ENCODE assay signal across 30 cellular contexts in genomic region chr22:25518000-25518663, GRCh38.
"Had no signal": no experiment of that assay in that cellular context is flagged by ENCODE, and none has a peak within 500 bp of the region (broad histone marks: within the 10 kb centered on the region; RNA-seq: fewer than 3 reads in every experiment).

No MANE protein-coding gene starts in this region.

- H3K27ac ChIP-seq: heart right ventricle, hepatocyte, left lung, lower lobe of right lung, neural progenitor cell, neutrophil, parathyroid adenoma, psoas muscle, skin epidermis, stomach, testis, thyroid gland, transverse colon, upper lobe of left lung had no signal

- DNase-seq: heart right ventricle; islet precursor cell; kidney glomerular epithelial cell; left cardiac atrium; left lung; lower lobe of right lung; mesendoderm; naive B cell; natural killer cell; nephron progenitor cell; occipital lobe; psoas muscle; stimulated activated CD4-positive, alpha-beta T cell treated with anti-CD3 and anti-CD28 coated beads, Interleukin-12 subunit alpha, Interleukin-12 subunit beta, amount 100 ng/mL, for 4 hours; stimulated activated CD4-positive, alpha-beta T cell treated with anti-CD3 and anti-CD28 coated beads, Interleukin-15, amount 100 ng/mL, for 24 hours; stimulated activated CD4-positive, alpha-beta T cell treated with anti-CD3 and anti-CD28 coated beads, Interleukin-2, amount 100 ng/mL, for 24 hours; stimulated activated CD4-positive, alpha-beta T cell treated with anti-CD3 and anti-CD28 coated beads, Interleukin-4, amount 100 ng/mL, for 1 hour; stimulated activated naive B cell treated with anti-CD40 and anti-IgM and Interleukin-4, amounts not matched to agents 10 μg/mL and 1 μg/mL and 100 μg/mL, for 72 hours; stimulated activated naive CD8-positive, alpha-beta T cell treated with anti-CD3 and anti-CD28 coated beads, Interleukin-15, Interleukin-2, amounts not matched to agents 100 U/mL and 50 U/mL, for 24 hours; stomach; testis; thyroid gland; transverse colon had no signal

- ATAC-seq: heart right ventricle; left cardiac atrium; left lung; lower lobe of right lung; natural killer cell; psoas muscle; sciatic nerve; stimulated activated naive B cell treated with anti-CD40 and anti-IgM and Interleukin-4, amounts not matched to agents 10 μg/mL and 1 μg/mL and 100 μg/mL, for 72 hours; stimulated activated naive CD8-positive, alpha-beta T cell treated with anti-CD3 and anti-CD28 coated beads, Interleukin-15, Interleukin-2, amounts not matched to agents 100 U/mL and 50 U/mL, for 24 hours had no signal

- H3K36me3 ChIP-seq: lower lobe of right lung, neural progenitor cell, neutrophil, thyroid gland, transverse colon, upper lobe of left lung had no signal

- H3K27ac Mint-ChIP-seq: mesothelial cell of epicardium; naive B cell; natural killer cell; nephron progenitor cell; neural progenitor cell; stimulated activated naive B cell treated with anti-CD40 and anti-IgM and Interleukin-4, amounts not matched to agents 10 μg/mL and 1 μg/mL and 100 μg/mL, for 72 hours had no signal

- H3K9me3 ChIP-seq: lower lobe of right lung, neutrophil, psoas muscle, stomach, testis, thyroid gland, transverse colon, upper lobe of left lung had no signal

- H3K27me3 Mint-ChIP-seq: naive B cell; stimulated activated naive B cell treated with anti-CD40 and anti-IgM and Interleukin-4, amounts not matched to agents 10 μg/mL and 1 μg/mL and 100 μg/mL, for 72 hours had no signal

- H3K4me1 Mint-ChIP-seq: mesothelial cell of epicardium; naive B cell; natural killer cell; stimulated activated naive B cell treated with anti-CD40 and anti-IgM and Interleukin-4, amounts not matched to agents 10 μg/mL and 1 μg/mL and 100 μg/mL, for 72 hours had no signal

- H3K9me3 Mint-ChIP-seq: natural killer cell had no signal

- H3K4me1 ChIP-seq: heart right ventricle, left lung, lower lobe of right lung, parathyroid adenoma, psoas muscle, stomach, testis, transverse colon, upper lobe of left lung had no signal

- H3K4me3 ChIP-seq: heart right ventricle, hepatocyte, left lung, lower lobe of right lung, neural progenitor cell, psoas muscle, skin epidermis, stomach, testis, thyroid gland, transverse colon, upper lobe of left lung had no signal

- H3K4me3 Mint-ChIP-seq: mesothelial cell of epicardium; naive B cell; natural killer cell; nephron progenitor cell; neural progenitor cell; stimulated activated naive B cell treated with anti-CD40 and anti-IgM and Interleukin-4, amounts not matched to agents 10 μg/mL and 1 μg/mL and 100 μg/mL, for 72 hours had no signal

- H3K27me3 ChIP-seq: heart right ventricle, hepatocyte, left lung, neural progenitor cell, neutrophil, stomach, testis, thyroid gland, transverse colon, upper lobe of left lung had no signal
